ENCODE assay signal across 9 cellular contexts in genomic region chr15:70014860-70015490, GRCh38.
DNase-seq lines count a peak whose midpoint lies in the region; ATAC-seq lines count a peak whose summit lies in the region.
"Had no signal": no experiment of that assay in that cellular context is flagged by ENCODE, and none has a peak within 500 bp of the region (broad histone marks: within the 10 kb centered on the region; RNA-seq: fewer than 3 reads in every experiment).

No MANE protein-coding gene starts in this region.

- no peak overlapping the region for H3K4me3 Mint-ChIP-seq in CD8-positive, alpha-beta memory T cell

- POLR2A ChIA-PET in CD8-positive, alpha-beta memory T cell (lab: Charles Lee), result no interaction called here

- no peak overlapping the region for H3K27ac ChIP-seq in CD8-positive, alpha-beta memory T cell (ENCODE audit: low read depth, low read length)
- H3K27ac ChIP-seq: body of pancreas had no signal

- peaks cover 5 to 12% (median 10%) of the 10 kb centered on the region in 3 donors for H3K4me1 Mint-ChIP-seq in CD8-positive, alpha-beta memory T cell

- H3K27me3 Mint-ChIP-seq in CD8-positive, alpha-beta memory T cell, result peaks cover 8 to 18% of the 10 kb centered on the region in 2 donors

- CTCF ChIA-PET in CD8-positive, alpha-beta memory T cell (lab: Charles Lee), result no interaction called here

- H3K4me1 ChIP-seq in CD8-positive, alpha-beta memory T cell (ENCODE audit: insufficient read depth, low read length), result no peaks in the 10 kb centered on the region
- H3K4me1 ChIP-seq: body of pancreas had no signal

- ATAC-seq in GM18499 (IDR thresholded peaks at IDR 0.05; ENCODE audit: insufficient read depth, unreplicated experiment) (peak; percentile 58), GM21390 (IDR thresholded peaks at IDR 0.05; ENCODE audit: unreplicated experiment) (peak; percentile 73), HG03354 (IDR thresholded peaks at IDR 0.05; ENCODE audit: poor library complexity, severe bottlenecking, unreplicated experiment) (peak; percentile 90)
- ATAC-seq: body of pancreas had no signal

- no peak overlapping the region for H3K4me3 ChIP-seq in CD8-positive, alpha-beta memory T cell (ENCODE audit: low read length)
- H3K4me3 ChIP-seq: body of pancreas had no signal

- peaks cover 0 to 5% (median 4%) of the 10 kb centered on the region in 3 donors for H3K36me3 Mint-ChIP-seq in CD8-positive, alpha-beta memory T cell

- H3K9me3 ChIP-seq in CD8-positive, alpha-beta memory T cell (ENCODE audit: low read length), result no peaks in the 10 kb centered on the region
- H3K9me3 ChIP-seq: body of pancreas had no signal

- no peaks in the 10 kb centered on the region for H3K27me3 ChIP-seq in CD8-positive, alpha-beta memory T cell (ENCODE audit: insufficient read depth, low read length, poor library complexity, severe bottlenecking)
- H3K27me3 ChIP-seq: body of pancreas had no signal

- H3K36me3 ChIP-seq in CD8-positive, alpha-beta memory T cell (ENCODE audit: insufficient read depth, low read length), result no peaks in the 10 kb centered on the region

- DNase-seq in iPS-NIHi7 (ENCODE audit: extremely low spot score) (peak; percentile 88), NCI-H524 treated with DMSO at 0.1 percent for 48 hours (lab: John Stamatoyannopoulos, UW) (no peak), medulla oblongata (ENCODE audit: extremely low spot score) (no peak), cortex of kidney (lab: John Stamatoyannopoulos, UW) (no peak)
- DNase-seq in CD8-positive, alpha-beta memory T cell, result no peak
- DNase-seq: body of pancreas had no signal

- H3K27ac Mint-ChIP-seq in CD8-positive, alpha-beta memory T cell, result peak overlapping the region in 1 of 8 donors; percentile 19

- peaks cover 0 to 4% (median 0%) of the 10 kb centered on the region in 5 donors for H3K9me3 Mint-ChIP-seq in CD8-positive, alpha-beta memory T cell
